8 cellular contexts compared by ENCODE assay signal in the genomic region with DNA sequence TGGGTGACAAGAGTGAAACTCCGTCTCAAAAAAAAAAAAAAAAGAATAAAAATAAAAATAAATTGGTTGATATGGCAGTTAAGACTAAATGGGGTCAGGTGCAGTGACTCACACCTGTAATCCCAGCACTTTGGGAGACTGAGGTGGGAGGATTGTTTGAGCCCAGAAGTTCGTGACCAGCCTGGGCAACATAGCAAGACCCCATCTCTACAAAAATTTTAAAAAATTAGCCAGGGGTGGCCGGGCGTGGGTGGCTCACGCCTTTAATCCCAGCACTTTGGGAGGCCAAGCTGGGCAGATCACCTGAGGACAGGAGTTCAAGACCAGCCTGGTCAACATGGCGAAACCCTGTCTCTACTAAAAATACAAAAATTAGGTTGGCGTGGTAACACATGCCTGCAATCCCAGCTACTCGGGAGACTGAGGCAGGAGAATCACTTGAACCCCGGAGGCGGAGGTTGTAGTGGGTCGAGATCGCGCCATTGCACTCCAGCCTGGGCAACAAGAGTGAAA. TPM values are rescaled to one million over a fixed set of nuclear protein-coding genes. Genes with fewer than 3 reads are reported as not detected.
DNase-seq lines count a peak whose midpoint lies in the region; ATAC-seq and TF ChIP-seq lines count a peak whose summit lies in the region.
"Not testable (repeated sequence)": the region's sequence is repeated elsewhere in the genome, so short reads cannot be mapped to it uniquely, and the experiment has no call there.

No MANE protein-coding gene starts in this region.

- H3K4me1 Mint-ChIP-seq in HFFc6 (ENCODE audit: low read depth): peaks cover 15% of the 10 kb centered on the region
- peaks cover 32% of the 10 kb centered on the region for H3K4me1 Mint-ChIP-seq in activated naive CD8-positive, alpha-beta T cell treated with anti-CD3 and anti-CD28 coated beads, Interleukin-2, amount 50 U/mL, for 24 hours
- peaks cover 11% of the 10 kb centered on the region for H3K4me1 Mint-ChIP-seq in endodermal cell
- peaks cover 24 to 25% of the 10 kb centered on the region in 2 donors for H3K4me1 Mint-ChIP-seq in immature natural killer cell
- not testable (repeated sequence) for H3K4me1 Mint-ChIP-seq in nephron
- H3K4me1 Mint-ChIP-seq in stimulated activated naive B cell treated with anti-CD40 and anti-IgM and Interleukin-4, amounts not matched to agents 10 μg/mL and 1 μg/mL and 100 μg/mL, for 72 hours: peaks cover 13 to 24% of the 10 kb centered on the region in 2 donors

- H3K9ac ChIP-seq in SU-DHL-6 (ENCODE audit: low read length) (peak overlapping the region; percentile 91), endodermal cell (ENCODE audit: extremely low read depth, low read length, poor library complexity, severe bottlenecking) (peak overlapping the region; percentile 46)

- DNase-seq in BJ (ENCODE audit: low read depth); HFFc6; activated naive CD8-positive, alpha-beta T cell treated with anti-CD3 and anti-CD28 coated beads, Interleukin-2, amount 50 U/mL, for 24 hours; endodermal cell; immature natural killer cell; stimulated activated naive B cell treated with anti-CD40 and anti-IgM and Interleukin-4, amounts not matched to agents 10 μg/mL and 1 μg/mL and 100 μg/mL, for 72 hours: not testable (repeated sequence)

- H3K27ac ChIP-seq in SU-DHL-6 (ENCODE audit: low read depth, low read length): peak overlapping the region; percentile 71
- H3K27ac ChIP-seq in endodermal cell (ENCODE audit: low read depth, low read length): not testable (repeated sequence)

- CTCF ChIA-PET in BJ (lab: Yijun Ruan, JAX): interaction anchor here (0.5 to 0.6 kb wide), 2 partner anchors 10 to 435 kb away, joined by 3 to 5 read pairs; no protein-coding TSS in a partner anchor

- not testable (repeated sequence) for H3K27me3 Mint-ChIP-seq in HFFc6 (ENCODE audit: insufficient read depth); activated naive CD8-positive, alpha-beta T cell treated with anti-CD3 and anti-CD28 coated beads, Interleukin-2, amount 50 U/mL, for 24 hours; endodermal cell (ENCODE audit: insufficient read depth); immature natural killer cell (ENCODE audit: low read depth in 3 of 3); nephron (ENCODE audit: low read depth); stimulated activated naive B cell treated with anti-CD40 and anti-IgM and Interleukin-4, amounts not matched to agents 10 μg/mL and 1 μg/mL and 100 μg/mL, for 72 hours

- TF ChIP-seq CTCF in BJ (IDR thresholded peaks at IDR 0.05; ENCODE audit: insufficient read depth, low read depth, low read length); HFFc6 (IDR thresholded peaks at IDR 0.05); SU-DHL-6 (IDR thresholded peaks at IDR 0.05; ENCODE audit: insufficient read depth, low read length, poor library complexity, severe bottlenecking); endodermal cell (conservative IDR thresholded peaks at IDR 0.05); nephron (IDR thresholded peaks at IDR 0.05; ENCODE audit: unreplicated experiment in 3 of 3): not testable (repeated sequence)

- not testable (repeated sequence) for H4K20me1 ChIP-seq in SU-DHL-6 (ENCODE audit: low read depth, low read length)

- not testable (repeated sequence) for H3F3A ChIP-seq in SU-DHL-6 (ENCODE audit: insufficient read depth)

- H3K27me3 ChIP-seq in BJ (ENCODE audit: control insufficient read depth, insufficient read depth, low read length); SU-DHL-6 (ENCODE audit: low read length); endodermal cell (ENCODE audit: control insufficient read depth, insufficient read depth, low read length, poor library complexity, severe bottlenecking): not testable (repeated sequence)

- ATAC-seq in activated naive CD8-positive, alpha-beta T cell treated with anti-CD3 and anti-CD28 coated beads, Interleukin-2, amount 50 U/mL, for 24 hours; stimulated activated naive B cell treated with anti-CD40 and anti-IgM and Interleukin-4, amounts not matched to agents 10 μg/mL and 1 μg/mL and 100 μg/mL, for 72 hours (replicated peaks): not testable (repeated sequence)

- H3K4me3 Mint-ChIP-seq in HFFc6 (peak overlapping the region; percentile 99), endodermal cell (peak overlapping the region; percentile 96), immature natural killer cell (peak overlapping the region; percentile 98 to 100 (median 99)), nephron (peak overlapping the region; percentile 95 to 99 (median 98))
- peak overlapping the region; percentile 95 for H3K4me3 Mint-ChIP-seq in activated naive CD8-positive, alpha-beta T cell treated with anti-CD3 and anti-CD28 coated beads, Interleukin-2, amount 50 U/mL, for 24 hours
- H3K4me3 Mint-ChIP-seq in stimulated activated naive B cell treated with anti-CD40 and anti-IgM and Interleukin-4, amounts not matched to agents 10 μg/mL and 1 μg/mL and 100 μg/mL, for 72 hours: peak overlapping the region; percentile 99 to 100

- H3K36me3 Mint-ChIP-seq in HFFc6 (ENCODE audit: low read depth): peaks cover 17% of the 10 kb centered on the region; the same call in 1 of the 2 replicates
- peaks cover 28% of the 10 kb centered on the region for H3K36me3 Mint-ChIP-seq in activated naive CD8-positive, alpha-beta T cell treated with anti-CD3 and anti-CD28 coated beads, Interleukin-2, amount 50 U/mL, for 24 hours (ENCODE audit: low read depth)
- H3K36me3 Mint-ChIP-seq in endodermal cell (ENCODE audit: low read depth): peaks cover 23% of the 10 kb centered on the region
- peaks cover 4 to 12% (median 6%) of the 10 kb centered on the region in 3 donors for H3K36me3 Mint-ChIP-seq in immature natural killer cell
- peaks cover 15% of the 10 kb centered on the region for H3K36me3 Mint-ChIP-seq in nephron (ENCODE audit: low read depth)
- H3K36me3 Mint-ChIP-seq in stimulated activated naive B cell treated with anti-CD40 and anti-IgM and Interleukin-4, amounts not matched to agents 10 μg/mL and 1 μg/mL and 100 μg/mL, for 72 hours: peaks cover 22 to 27% of the 10 kb centered on the region in 2 donors

- WGBS in endodermal cell (ENCODE audit: insufficient coverage in 1 of 2, insufficient read length in 1 of 2), 2 experiments: 87 to 91% methylated on average over 11 to 12 of the region's 13 CpGs

- H3K4me3 ChIP-seq in BJ (ENCODE audit: low read depth, low read length) (peak overlapping the region; percentile 59), SU-DHL-6 (ENCODE audit: insufficient read depth, low read length, poor library complexity, severe bottlenecking) (peak overlapping the region; percentile 68), endodermal cell (ENCODE audit: low read length) (peak overlapping the region; percentile 87)

- H3K4me1 ChIP-seq in endodermal cell (ENCODE audit: control insufficient read depth, insufficient read depth, low read length): not testable (repeated sequence)

- not testable (repeated sequence) for H3K9me3 ChIP-seq in SU-DHL-6 (ENCODE audit: insufficient read depth, low read length); endodermal cell (ENCODE audit: control insufficient read depth, low read length)

- peak overlapping the region; percentile 79 for H2AFZ ChIP-seq in SU-DHL-6 (ENCODE audit: low read depth, low read length, severe bottlenecking)

- peaks cover 27% of the 10 kb centered on the region for H3K79me2 ChIP-seq in SU-DHL-6 (ENCODE audit: insufficient read depth, low read length)

- not testable (repeated sequence) for H3K9me3 Mint-ChIP-seq in HFFc6; activated naive CD8-positive, alpha-beta T cell treated with anti-CD3 and anti-CD28 coated beads, Interleukin-2, amount 50 U/mL, for 24 hours; endodermal cell; immature natural killer cell; nephron; stimulated activated naive B cell treated with anti-CD40 and anti-IgM and Interleukin-4, amounts not matched to agents 10 μg/mL and 1 μg/mL and 100 μg/mL, for 72 hours

- H3K36me3 ChIP-seq in BJ (ENCODE audit: control insufficient read depth, insufficient read depth, low read length); SU-DHL-6 (ENCODE audit: low read length): not testable (repeated sequence)
- H3K36me3 ChIP-seq in endodermal cell (ENCODE audit: control insufficient read depth, insufficient read depth, low read length): peaks cover 17% of the 10 kb centered on the region

- peak overlapping the region; percentile 85 for H3K27ac Mint-ChIP-seq in HFFc6
- peak overlapping the region; percentile 96 for H3K27ac Mint-ChIP-seq in activated naive CD8-positive, alpha-beta T cell treated with anti-CD3 and anti-CD28 coated beads, Interleukin-2, amount 50 U/mL, for 24 hours
- H3K27ac Mint-ChIP-seq in endodermal cell: peak overlapping the region; percentile 94
- peak overlapping the region; percentile 90 to 98 (median 96) for H3K27ac Mint-ChIP-seq in immature natural killer cell
- peak overlapping the region; percentile 23 to 94 (median 92) for H3K27ac Mint-ChIP-seq in nephron
- H3K27ac Mint-ChIP-seq in stimulated activated naive B cell treated with anti-CD40 and anti-IgM and Interleukin-4, amounts not matched to agents 10 μg/mL and 1 μg/mL and 100 μg/mL, for 72 hours: peak overlapping the region; percentile 99

- POLR2A ChIA-PET in BJ (lab: Charles Lee): not testable (repeated sequence)

- H3K9me2 ChIP-seq in SU-DHL-6 (replicated peaks; ENCODE audit: insufficient read depth, low read length): not testable (repeated sequence)

- H3K4me2 ChIP-seq in SU-DHL-6 (ENCODE audit: low read depth, low read length, poor library complexity, severe bottlenecking): peak overlapping the region; percentile 71

RNA-seq across cellular contexts. Expression of a gene that starts 1.1 kb away (rescaled TPM):
- polyA plus RNA-seq in BJ (2011; rRNA removed) (2.7 and 5.7 TPM in 2 replicates), immature natural killer cell (10 to 100 TPM in 2 of 3 donors, 1 to 10 TPM in 1; 7.8 to 52.1 (median 19.5) TPM)
- polyA minus RNA-seq in BJ (2011; rRNA and poly(A)+ RNA removed): 4.5 and 5.7 TPM in 2 replicates
- total RNA-seq in HFFc6 (2021; fragmentation: NEBNext Ultra II Directional; extraction: Animal tissue kit (Norgen Biotek cat#: 25700)): 10 to 100 TPM in 5 of 6 experiments, 1 to 10 TPM in 1; 8.8 to 11.5 (median 10.8) TPM
- total RNA-seq in endodermal cell: 10 to 100 TPM; 31.1 to 40.0 TPM
- polyA plus RNA-seq in endodermal cell (2013, experiment 1 of 2): 25.0 TPM
- 27.0 TPM for polyA plus RNA-seq in endodermal cell (2013, experiment 2 of 2)

RNA-seq across cellular contexts. Expression of a gene that starts 8.9 kb away (rescaled TPM):
- polyA plus RNA-seq in BJ (2011; rRNA removed): 3.3 and 6.0 TPM in 2 replicates
- polyA minus RNA-seq in BJ (2011; rRNA and poly(A)+ RNA removed): 8.5 and 16.9 TPM in 2 replicates
- 10 to 100 TPM; 17.4 to 25.4 (median 18.4) TPM for total RNA-seq in HFFc6 (2021; fragmentation: NEBNext Ultra II Directional; extraction: Animal tissue kit (Norgen Biotek cat#: 25700))
- 100 to 1,000 TPM in 1 of 2 donors, 10 to 100 TPM in 1; 85.4 to 145 TPM for total RNA-seq in endodermal cell
- 24.9 TPM for polyA plus RNA-seq in endodermal cell (2013, experiment 1 of 2)
- polyA plus RNA-seq in endodermal cell (2013, experiment 2 of 2): 23.9 TPM
- 1 to 10 TPM; 2.6 to 9.3 (median 3.1) TPM for polyA plus RNA-seq in immature natural killer cell
